1 cellular context compared by ENCODE assay signal in the genomic region with DNA sequence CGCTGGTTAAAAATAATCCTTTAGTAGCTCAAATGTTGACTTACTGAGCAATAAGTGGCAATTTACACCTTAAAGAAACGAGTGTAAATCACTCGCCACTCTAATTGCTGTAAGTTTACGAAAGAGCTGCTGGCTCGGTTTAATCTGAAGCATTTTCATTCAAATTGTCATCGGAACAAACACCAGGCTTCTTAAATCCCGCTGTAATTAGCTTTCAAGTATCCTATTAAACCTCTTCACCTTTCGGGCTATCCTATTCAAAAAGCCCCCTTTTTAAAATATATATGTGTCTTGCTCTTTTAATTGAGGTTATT.
TF ChIP-seq lines count a peak whose summit lies in the region.

No MANE protein-coding gene starts in this region.

TF ChIP-seq in K562, 482 proteins besides CTCF, POLR2A, EP300 and RAD21 (continued from another document):
- TF ChIP-seq BCLAF1 (IDR thresholded peaks at IDR 0.05; ENCODE audit: borderline replicate concordance in 1 of 2, control insufficient read depth in 1 of 2, low read depth in 2 of 2, low read length in 1 of 2) (no peak), CREBBP (IDR thresholded peaks at IDR 0.05; ENCODE audit: low read depth, low read length) (no peak), CBX8 (IDR thresholded peaks at IDR 0.05; ENCODE audit: borderline replicate concordance, extremely low read depth, low read depth, low read length, poor library complexity, severe bottlenecking) (peak; percentile 94)
- TF ChIP-seq, protein P1, sequence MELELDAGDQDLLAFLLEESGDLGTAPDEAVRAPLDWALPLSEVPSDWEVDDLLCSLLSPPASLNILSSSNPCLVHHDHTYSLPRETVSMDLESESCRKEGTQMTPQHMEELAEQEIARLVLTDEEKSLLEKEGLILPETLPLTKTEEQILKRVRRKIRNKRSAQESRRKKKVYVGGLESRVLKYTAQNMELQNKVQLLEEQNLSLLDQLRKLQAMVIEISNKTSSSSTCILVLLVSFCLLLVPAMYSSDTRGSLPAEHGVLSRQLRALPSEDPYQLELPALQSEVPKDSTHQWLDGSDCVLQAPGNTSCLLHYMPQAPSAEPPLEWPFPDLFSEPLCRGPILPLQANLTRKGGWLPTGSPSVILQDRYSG (tag; conservative IDR thresholded peaks at IDR 0.05; ENCODE audit: low read depth) = no peak
